In the genomic region with DNA sequence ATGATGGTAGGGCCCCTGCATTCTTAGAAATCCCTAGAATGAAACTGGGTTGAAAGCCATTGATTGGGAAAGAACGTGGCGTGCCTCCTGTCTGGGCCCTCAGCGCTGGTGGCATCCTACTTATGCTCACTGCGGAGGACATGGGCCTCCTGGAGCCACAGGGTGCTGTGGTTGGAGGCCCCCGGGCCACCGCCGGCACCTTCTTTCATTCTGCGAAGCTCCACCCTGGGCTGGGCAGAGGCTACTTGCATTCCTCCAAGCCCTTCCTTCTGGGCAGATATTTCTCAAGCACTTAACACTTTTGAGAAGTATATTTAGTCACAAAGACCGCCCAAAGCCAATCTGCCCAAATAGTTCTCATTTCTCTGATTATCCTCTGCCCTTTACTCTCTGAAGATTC, we compare ENCODE assay signal across 21 cellular contexts.
"Had no signal": no experiment of that assay in that cellular context is flagged by ENCODE, and none has a peak within 500 bp of the region (broad histone marks: within the 10 kb centered on the region; RNA-seq: fewer than 3 reads in every experiment).

No MANE protein-coding gene starts in this region.

- H3K9me3 ChIP-seq: body of pancreas, left ventricle myocardium inferior, mucosa of descending colon, pancreas, right lobe of liver, thoracic aorta had no signal

- H3K27me3 ChIP-seq: body of pancreas, foreskin keratinocyte, pancreas, right lobe of liver had no signal

- H3K36me3 ChIP-seq: cardiac muscle cell, left ventricle myocardium inferior, pancreas, right lobe of liver, thoracic aorta, WERI-Rb-1 had no signal

- H3K4me3 ChIP-seq: body of pancreas, cardiac muscle cell, left ventricle myocardium inferior, mucosa of descending colon, pancreas, right lobe of liver, smooth muscle cell, thoracic aorta had no signal

- DNase-seq: activated CD4-positive, alpha-beta T cell treated with anti-CD3 and anti-CD28 coated beads, Interleukin-2, amount 10 ng/mL, durations not matched to agents 7 days and 5 days; activated CD4-positive, CD25-positive, alpha-beta regulatory T cell treated with anti-CD3 and anti-CD28 coated beads, Interleukin-2, amount 50 U/mL, for 72 hours; activated CD8-positive, alpha-beta memory T cell treated with anti-CD3 and anti-CD28 coated beads, Interleukin-2, amount 10 ng/mL, durations not matched to agents 7 days and 5 days; activated CD8-positive, alpha-beta T cell treated with anti-CD3 and anti-CD28 coated beads for 36 hours; activated gamma-delta T cell treated with Interleukin-2 at 50 U/mL for 16 hours; anterior cingulate cortex; body of pancreas; effector CD8-positive, alpha-beta T cell; foreskin keratinocyte; left ventricle myocardium inferior; mesenchymal stem cell; mucosa of descending colon; naive B cell; pancreas; right lobe of liver; stimulated activated CD4-positive, alpha-beta T cell treated with anti-CD3 and anti-CD28 coated beads, Interleukin-15, amount 100 ng/mL, for 24 hours; T-helper 1 cell; WERI-Rb-1 had no signal

- H3K27ac ChIP-seq: body of pancreas, cardiac muscle cell, foreskin keratinocyte, left ventricle myocardium inferior, pancreas, right lobe of liver, thoracic aorta, WERI-Rb-1 had no signal

- H3K4me1 ChIP-seq: foreskin keratinocyte, left ventricle myocardium inferior, pancreas, right lobe of liver had no signal

- ATAC-seq: activated CD8-positive, alpha-beta memory T cell treated with anti-CD3 and anti-CD28 coated beads, Interleukin-2, amount 10 ng/mL, durations not matched to agents 7 days and 5 days; activated CD8-positive, alpha-beta T cell treated with anti-CD3 and anti-CD28 coated beads for 36 hours; body of pancreas; foreskin keratinocyte; mucosa of descending colon; pancreas; right lobe of liver had no signal
